In the genomic region with DNA sequence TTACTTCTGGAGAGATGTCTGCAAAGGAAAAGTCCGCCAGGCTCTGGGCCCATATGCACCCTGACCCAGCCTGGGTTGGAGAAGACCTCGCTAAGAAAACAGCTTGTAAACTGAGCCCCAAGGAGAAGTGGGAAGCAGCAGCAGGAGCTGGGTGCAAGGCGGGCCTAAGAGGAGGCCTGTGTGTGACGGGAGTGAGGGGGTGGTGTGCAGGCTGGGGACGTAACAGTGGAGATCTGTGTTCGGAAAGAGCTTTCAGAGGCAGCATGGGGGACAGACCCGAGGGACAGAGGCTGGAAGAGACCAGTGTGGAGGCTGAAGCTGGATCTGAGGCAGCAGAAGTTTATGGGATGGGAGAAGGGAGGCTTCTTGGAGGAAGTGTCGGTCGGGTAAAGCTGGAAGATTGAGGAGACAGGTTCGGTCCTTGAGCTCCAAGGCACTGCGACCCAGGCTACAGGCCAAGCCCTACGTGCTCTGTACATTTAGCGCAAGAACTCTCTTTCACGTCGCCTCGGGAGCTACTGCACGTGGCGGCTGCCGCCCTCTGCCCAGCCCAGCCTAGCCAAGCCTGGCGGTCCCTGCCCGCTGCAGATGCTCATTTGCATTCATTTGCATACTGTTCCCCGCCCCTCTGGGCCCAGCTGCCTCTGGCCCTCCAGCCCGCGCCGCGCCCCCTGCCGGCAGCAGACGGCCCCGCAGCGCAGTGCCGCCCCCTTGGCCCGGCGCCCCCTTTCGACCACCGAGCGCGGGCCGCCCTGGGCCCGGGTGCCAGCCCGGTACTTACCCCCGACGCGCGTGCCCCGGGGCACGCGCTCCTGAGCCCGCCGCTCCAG, we compare ENCODE assay signal across 8 cellular contexts. TPM values are rescaled to one million over a fixed set of nuclear protein-coding genes. Genes with fewer than 3 reads are reported as not detected.
DNase-seq lines count a peak whose midpoint lies in the region; ATAC-seq and TF ChIP-seq lines count a peak whose summit lies in the region.

No MANE protein-coding gene starts in this region.

- DNase-seq in GM03348 (ENCODE audit: low spot score) (peak; percentile 79), NCI-H2196 (lab: John Stamatoyannopoulos, UW; ENCODE audit: unreplicated experiment) (peak; percentile 89), adipocyte (ENCODE audit: low read depth) (peak; percentile 52), right cardiac atrium (peak in 1 of 3 donors; percentile 66), prostate gland (ENCODE audit: low spot score) (no peak), activated gamma-delta T cell treated with Interleukin-2 at 50 U/mL for 16 hours (no peak), NCI-H187 (lab: John Stamatoyannopoulos, UW) (no peak)

- H3K4me3 ChIP-seq in adipocyte (ENCODE audit: low read length) (peak overlapping the region; percentile 63), right cardiac atrium (ENCODE audit: low read length) (peak overlapping the region; percentile 29), prostate gland (peak overlapping the region; percentile 33 to 39)

- no peak for TF ChIP-seq POLR2A in prostate gland (IDR thresholded peaks at IDR 0.05)

- WGBS in right cardiac atrium: 19% methylated on average over 49 of the region's 49 CpGs
- WGBS in prostate gland: 34% methylated on average over 27 of the region's 49 CpGs

- H3K27me3 ChIP-seq in adipocyte (replicated peaks; ENCODE audit: control insufficient read depth, insufficient read depth, low read length) (peaks cover 27% of the 10 kb centered on the region), right cardiac atrium (ENCODE audit: control insufficient read depth, insufficient read depth) (no peaks in the 10 kb centered on the region), prostate gland (replicated peaks; ENCODE audit: insufficient read depth) (peaks cover 9% of the 10 kb centered on the region)

- H3K9me3 ChIP-seq in adipocyte (ENCODE audit: control insufficient read depth, low read length): no peaks in the 10 kb centered on the region
- no peaks in the 10 kb centered on the region for H3K9me3 ChIP-seq in right cardiac atrium (ENCODE audit: control insufficient read depth, low read length)
- no peaks in the 10 kb centered on the region for H3K9me3 ChIP-seq in prostate gland

- peak in 3 of 4 experiments; percentile 10 to 58 (median 13) for TF ChIP-seq CTCF in prostate gland (IDR thresholded peaks at IDR 0.05)

- no peaks in the 10 kb centered on the region for H3K36me3 ChIP-seq in adipocyte (ENCODE audit: control insufficient read depth, insufficient read depth, low read length, severe bottlenecking)
- H3K36me3 ChIP-seq in prostate gland: no peaks in the 10 kb centered on the region

- ATAC-seq in right cardiac atrium: peak; percentile 23 to 24
- ATAC-seq in HG03460 (IDR thresholded peaks at IDR 0.05; ENCODE audit: unreplicated experiment): no peak

- H3K4me1 ChIP-seq in adipocyte (ENCODE audit: control insufficient read depth, insufficient read depth, low read length) (no peaks in the 10 kb centered on the region), right cardiac atrium (ENCODE audit: control insufficient read depth, insufficient read depth, low read length) (no peaks in the 10 kb centered on the region), prostate gland (replicated peaks) (no peaks in the 10 kb centered on the region)

- intact Hi-C loops in right cardiac atrium (cut with DNase I) (no loop called here), prostate gland (cut with DNase I) (no loop called here)

- H3K9ac ChIP-seq in adipocyte (ENCODE audit: low read length): no peak overlapping the region

- H3K27ac ChIP-seq in right cardiac atrium (ENCODE audit: low read length): no peak overlapping the region
- no peak overlapping the region for H3K27ac ChIP-seq in prostate gland

RNA-seq across cellular contexts. Expression of a gene that starts 6.3 kb away (rescaled TPM):
- not detected for total RNA-seq in right cardiac atrium
- 0.07 TPM for polyA plus RNA-seq in right cardiac atrium
- 1 to 10 TPM in 1 of 2 donors, not detected in 1; 1.6 TPM for total RNA-seq in prostate gland

RNA-seq across cellular contexts. Expression of a gene that starts 8.6 kb away (rescaled TPM):
- total RNA-seq in right cardiac atrium (10 to 100 TPM in 1 of 4 donors, 1 to 10 TPM in 3; 7.8 to 11.6 (median 8.7) TPM), prostate gland (100 to 1,000 TPM in 1 of 2 donors, 10 to 100 TPM in 1; 96.2 to 239 TPM)
- polyA plus RNA-seq in right cardiac atrium: 9.9 TPM

RNA-seq across cellular contexts. Expression of a gene that starts 21.9 kb away (rescaled TPM):
- total RNA-seq in right cardiac atrium (100 to 1,000 TPM in 3 of 4 donors, 10 to 100 TPM in 1; 94.5 to 151 (median 111) TPM), prostate gland (10 to 100 TPM in 1 of 2 donors, 1 to 10 TPM in 1; 1.5 to 19.1 TPM)
- 106 TPM for polyA plus RNA-seq in right cardiac atrium

Comparison
In these comparisons a context has a peak if more than half of its experiments do, and no peak if none do; other contexts are left out.
1. DNase-seq: peak in GM03348 (single experiment), NCI-H2196 (single experiment) and adipocyte (single experiment); none in prostate gland (single experiment), activated gamma-delta T cell treated with Interleukin-2 at 50 U/mL for 16 hours (single experiment) and NCI-H187 (0 of 2).
2. RNA of a gene that starts 8.6 kb away (total RNA-seq): 96.2 to 239 TPM in prostate gland; 7.8 to 11.6 TPM in right cardiac atrium; every median in the first group is over 4 times any median in the second.
3. RNA of a gene that starts 21.9 kb away (total RNA-seq): 94.5 to 151 TPM in right cardiac atrium; 1.5 to 19.1 TPM in prostate gland; every median in the first group is over 4 times any median in the second.
4. Peak in every context shown above with its lines, with median percentiles within 50 percentile points of each other: H3K4me3 ChIP-seq.